ENCODE assay signal across 21 cellular contexts in the genomic region with DNA sequence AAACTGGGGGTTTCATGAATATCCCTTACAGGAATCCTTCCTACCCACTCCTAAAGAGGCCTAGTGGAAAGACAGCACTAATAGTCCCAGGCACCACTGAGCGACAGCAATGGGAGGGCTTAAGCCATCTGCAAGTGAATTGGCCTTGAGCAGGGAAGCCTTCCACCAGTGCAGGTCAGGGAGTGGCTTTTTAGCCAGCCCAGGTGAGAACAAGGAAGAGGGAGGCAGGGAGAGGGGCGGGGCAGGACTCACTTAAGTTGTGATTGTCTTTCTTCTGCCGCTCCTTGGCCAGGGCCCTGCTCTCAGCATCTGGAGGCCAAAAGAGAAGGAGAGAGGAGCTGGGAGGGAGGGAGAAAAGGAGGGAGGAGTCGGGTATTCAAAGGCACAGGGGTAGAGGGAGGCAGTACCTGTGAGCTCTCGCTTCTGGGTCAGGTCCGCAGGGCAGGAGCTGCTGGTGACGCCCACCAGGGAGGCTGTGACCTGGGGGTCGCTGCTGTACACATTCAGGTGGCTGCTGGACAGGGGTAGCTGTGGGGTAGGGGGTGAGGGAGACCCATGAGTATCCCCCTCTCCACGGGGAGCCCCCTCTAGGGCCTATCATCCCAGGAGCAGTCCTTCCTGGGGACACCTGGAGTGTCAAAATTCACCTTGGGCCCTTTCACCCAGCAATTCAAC. TPM values are rescaled to one million over a fixed set of nuclear protein-coding genes. Genes with fewer than 3 reads are reported as not detected.
A peak's percentile ranks its signal among the peaks of the same experiment; 100 is the strongest.
DNase-seq lines count a peak whose midpoint lies in the region; ATAC-seq and TF ChIP-seq lines count a peak whose summit lies in the region.
"Had no signal": no experiment of that assay in that cellular context is flagged by ENCODE, and none has a peak within 500 bp of the region (broad histone marks: within the 10 kb centered on the region; RNA-seq: fewer than 3 reads in every experiment).

No MANE protein-coding gene starts in this region.

- H3K27me3 Mint-ChIP-seq in activated T-cell treated with anti-CD3 and anti-CD28 coated beads, Interleukin-2, amount 50 U/mL, for 24 hours: no peaks in the 10 kb centered on the region
- no peaks in the 10 kb centered on the region for H3K27me3 Mint-ChIP-seq in activated T-cell treated with anti-CD3 and anti-CD28 coated beads, Interleukin-2, amount 50 U/mL, for 72 hours (ENCODE audit: low read depth)

- peak; percentile 15 for DNase-seq in activated T-cell treated with anti-CD3 and anti-CD28 coated beads, Interleukin-2, amount 50 U/mL, for 24 hours
- DNase-seq in activated T-cell treated with anti-CD3 and anti-CD28 coated beads, Interleukin-2, amount 50 U/mL, for 72 hours: no peak
- DNase-seq in left colon: peak; percentile 75 to 82
- DNase-seq in stomach: peak; percentile 76
- DNase-seq in germinal center (ENCODE audit: low spot score): no peak
- no peak for DNase-seq in NCI-H2081 treated with DMSO at 0.1 percent for 48 hours (lab: John Stamatoyannopoulos, UW)
- DNase-seq in NCI-H2029 treated with DMSO at 0.1 percent for 48 hours (lab: John Stamatoyannopoulos, UW): no peak
- DNase-seq: activated CD8-positive, alpha-beta T cell treated with anti-CD3 and anti-CD28 coated beads, Interleukin-2, amount 10 ng/mL, durations not matched to agents 7 days and 5 days; Karpas-422; NCI-H1436; RPMI8226; stimulated activated naive CD8-positive, alpha-beta T cell treated with anti-CD3 and anti-CD28 coated beads, Interleukin-15, Interleukin-2, amounts not matched to agents 100 U/mL and 50 U/mL, for 24 hours; T-helper 1 cell; WERI-Rb-1 had no signal

- no peaks in the 10 kb centered on the region for H3K27me3 ChIP-seq in stomach
- H3K27me3 ChIP-seq: BLaER1 treated with 17β-estradiol and CSF1 and Interleukin-3, amounts not matched to agents 10 nM and 100 nM had no signal

- peaks cover 12% of the 10 kb centered on the region for H3K4me1 Mint-ChIP-seq in activated T-cell treated with anti-CD3 and anti-CD28 coated beads, Interleukin-2, amount 50 U/mL, for 24 hours (ENCODE audit: low read depth)
- H3K4me1 Mint-ChIP-seq in activated T-cell treated with anti-CD3 and anti-CD28 coated beads, Interleukin-2, amount 50 U/mL, for 72 hours (ENCODE audit: low read depth): peaks cover 12% of the 10 kb centered on the region

- no peak for TF ChIP-seq POLR2A in stomach (IDR thresholded peaks at IDR 0.05)

- TF ChIP-seq EP300 in stomach (IDR thresholded peaks at IDR 0.05): no peak

- H3K27ac Mint-ChIP-seq in activated T-cell treated with anti-CD3 and anti-CD28 coated beads, Interleukin-2, amount 50 U/mL, for 24 hours: no peak overlapping the region
- H3K27ac Mint-ChIP-seq in activated T-cell treated with anti-CD3 and anti-CD28 coated beads, Interleukin-2, amount 50 U/mL, for 72 hours: no peak overlapping the region
- H3K27ac Mint-ChIP-seq: activated CD8-positive, alpha-beta T cell treated with anti-CD3 and anti-CD28 coated beads, Interleukin-2, amount 10 ng/mL, durations not matched to agents 7 days and 5 days had no signal

- peaks cover 24 to 72% (median 71%) of the 10 kb centered on the region in 4 donors for H3K36me3 ChIP-seq in stomach
- H3K36me3 ChIP-seq: WERI-Rb-1 had no signal

- H3K9me3 ChIP-seq in stomach: no peaks in the 10 kb centered on the region
- H3K9me3 ChIP-seq: BLaER1 treated with 17β-estradiol and CSF1 and Interleukin-3, amounts not matched to agents 10 nM and 100 nM had no signal

- intact Hi-C loops in left colon (cut with DNase I, micrococcal nuclease) (loop anchor here (5.0 to 10.0 kb wide), 2 partner anchors 313 to 320 kb away; no protein-coding TSS in a partner anchor), stomach (cut with DNase I; ENCODE audit: low total_unique reads) (no loop called here)

- WGBS in stomach, 5 donors: 43 to 56% (median 50%) methylated on average over 8 to 9 of the region's 9 CpGs

- no peak for TF ChIP-seq CTCF in stomach (IDR thresholded peaks at IDR 0.05)

- no peaks in the 10 kb centered on the region for H3K9me3 Mint-ChIP-seq in activated T-cell treated with anti-CD3 and anti-CD28 coated beads, Interleukin-2, amount 50 U/mL, for 24 hours
- no peaks in the 10 kb centered on the region for H3K9me3 Mint-ChIP-seq in activated T-cell treated with anti-CD3 and anti-CD28 coated beads, Interleukin-2, amount 50 U/mL, for 72 hours

- H3K27ac ChIP-seq in cingulate gyrus (ENCODE audit: low read depth, low read length): peak overlapping the region; percentile 89
- H3K27ac ChIP-seq in stomach: peak overlapping the region in 3 of 5 donors; percentile 13 to 62 (median 29)
- H3K27ac ChIP-seq: BLaER1 treated with 17β-estradiol and CSF1 and Interleukin-3, amounts not matched to agents 10 nM and 100 nM; WERI-Rb-1 had no signal

- peaks cover 17 to 39% (median 38%) of the 10 kb centered on the region in 4 donors for H3K4me1 ChIP-seq in stomach

- H3K4me3 ChIP-seq in stomach: no peak overlapping the region
- H3K4me3 ChIP-seq: BLaER1 treated with 17β-estradiol and CSF1 and Interleukin-3, amounts not matched to agents 10 nM and 100 nM had no signal

- H3K4me3 Mint-ChIP-seq in activated T-cell treated with anti-CD3 and anti-CD28 coated beads, Interleukin-2, amount 50 U/mL, for 24 hours: no peak overlapping the region
- H3K4me3 Mint-ChIP-seq in activated T-cell treated with anti-CD3 and anti-CD28 coated beads, Interleukin-2, amount 50 U/mL, for 72 hours: no peak overlapping the region
- H3K4me3 Mint-ChIP-seq: activated CD8-positive, alpha-beta T cell treated with anti-CD3 and anti-CD28 coated beads, Interleukin-2, amount 10 ng/mL, durations not matched to agents 7 days and 5 days had no signal

- peaks cover 37% of the 10 kb centered on the region for H3K36me3 Mint-ChIP-seq in activated T-cell treated with anti-CD3 and anti-CD28 coated beads, Interleukin-2, amount 50 U/mL, for 24 hours (ENCODE audit: low read depth)
- no peaks in the 10 kb centered on the region for H3K36me3 Mint-ChIP-seq in activated T-cell treated with anti-CD3 and anti-CD28 coated beads, Interleukin-2, amount 50 U/mL, for 72 hours (ENCODE audit: insufficient read depth in 2 of 2)

- ATAC-seq in activated T-cell treated with anti-CD3 and anti-CD28 coated beads, Interleukin-2, amount 50 U/mL, for 72 hours (replicated peaks in 1 of 2): no peak
- peak; percentile 79 for ATAC-seq in left colon
- ATAC-seq: activated CD8-positive, alpha-beta T cell treated with anti-CD3 and anti-CD28 coated beads, Interleukin-2, amount 10 ng/mL, durations not matched to agents 7 days and 5 days; stimulated activated naive CD8-positive, alpha-beta T cell treated with anti-CD3 and anti-CD28 coated beads, Interleukin-15, Interleukin-2, amounts not matched to agents 100 U/mL and 50 U/mL, for 24 hours had no signal

RNA-seq across cellular contexts. Expression of gene TFEB, which starts 47.8 kb away (rescaled TPM):
- 10 to 100 TPM; 15.3 to 17.5 TPM for total RNA-seq in activated T-cell treated with anti-CD3 and anti-CD28 coated beads, Interleukin-2, amount 50 U/mL, for 72 hours
- 10 to 100 TPM; 24.3 to 29.7 TPM for total RNA-seq in left colon
- 100 to 1,000 TPM in 1 of 5 donors, 10 to 100 TPM in 2, 1 to 10 TPM in 2; 6.4 to 130 (median 12.9) TPM for total RNA-seq in stomach
- 10 to 100 TPM; 12.1 to 19.5 (median 14.0) TPM for polyA plus RNA-seq in stomach

RNA-seq across cellular contexts. Expression of gene MDFI, which starts 49.4 kb away (rescaled TPM):
- not detected for total RNA-seq in activated T-cell treated with anti-CD3 and anti-CD28 coated beads, Interleukin-2, amount 50 U/mL, for 72 hours
- total RNA-seq in left colon (1 to 10 TPM; 1.1 to 1.6 TPM), stomach (1 to 10 TPM in 4 of 5 donors, not detected in 1; 4.1 to 8.3 (median 6.6) TPM)
- 10 to 100 TPM in 2 of 3 donors, 1 to 10 TPM in 1; 3.7 to 17.2 (median 14.9) TPM for polyA plus RNA-seq in stomach
- total RNA-seq: A172; activated CD8-positive, alpha-beta T cell treated with anti-CD3 and anti-CD28 coated beads, Interleukin-2, amount 10 ng/mL, durations not matched to agents 7 days and 5 days; fibroblast of villous mesenchyme had no signal

RNA-seq across cellular contexts. Expression of gene PGC, which starts 59.6 kb away (rescaled TPM):
- not detected for total RNA-seq in activated T-cell treated with anti-CD3 and anti-CD28 coated beads, Interleukin-2, amount 50 U/mL, for 72 hours
- total RNA-seq in left colon: not detected
- over 10,000 TPM in 1 of 5 donors, 1,000 to 10,000 TPM in 3, 100 to 1,000 TPM in 1; 101 to 32,926 (median 1,172) TPM for total RNA-seq in stomach
- polyA plus RNA-seq in stomach: over 10,000 TPM in 2 of 3 donors, 1,000 to 10,000 TPM in 1; 8,432 to 48,206 (median 26,682) TPM
- total RNA-seq: A172; activated CD8-positive, alpha-beta T cell treated with anti-CD3 and anti-CD28 coated beads, Interleukin-2, amount 10 ng/mL, durations not matched to agents 7 days and 5 days; fibroblast of villous mesenchyme; lung microvascular endothelial cell; urinary bladder had no signal
- polyA plus RNA-seq: neural cell, urinary bladder had no signal

Comparison
In these comparisons a context has a peak if more than half of its experiments do, and no peak if none do; other contexts are left out.
1. DNase-seq: peak in activated T-cell treated with anti-CD3 and anti-CD28 coated beads, Interleukin-2, amount 50 U/mL, for 24 hours (single experiment), left colon (2 of 2) and stomach (single experiment); none in activated T-cell treated with anti-CD3 and anti-CD28 coated beads, Interleukin-2, amount 50 U/mL, for 72 hours (0 of 2), germinal center (single experiment), NCI-H2081 treated with DMSO at 0.1 percent for 48 hours (single experiment) and NCI-H2029 treated with DMSO at 0.1 percent for 48 hours (single experiment).
2. RNA of gene PGC, which starts 59.6 kb away (total RNA-seq): 101 to 32,926 TPM in stomach; not detected in activated T-cell treated with anti-CD3 and anti-CD28 coated beads, Interleukin-2, amount 50 U/mL, for 72 hours and not detected in left colon; every median in the first group is over 10 times any median in the second.